In the genomic region with DNA sequence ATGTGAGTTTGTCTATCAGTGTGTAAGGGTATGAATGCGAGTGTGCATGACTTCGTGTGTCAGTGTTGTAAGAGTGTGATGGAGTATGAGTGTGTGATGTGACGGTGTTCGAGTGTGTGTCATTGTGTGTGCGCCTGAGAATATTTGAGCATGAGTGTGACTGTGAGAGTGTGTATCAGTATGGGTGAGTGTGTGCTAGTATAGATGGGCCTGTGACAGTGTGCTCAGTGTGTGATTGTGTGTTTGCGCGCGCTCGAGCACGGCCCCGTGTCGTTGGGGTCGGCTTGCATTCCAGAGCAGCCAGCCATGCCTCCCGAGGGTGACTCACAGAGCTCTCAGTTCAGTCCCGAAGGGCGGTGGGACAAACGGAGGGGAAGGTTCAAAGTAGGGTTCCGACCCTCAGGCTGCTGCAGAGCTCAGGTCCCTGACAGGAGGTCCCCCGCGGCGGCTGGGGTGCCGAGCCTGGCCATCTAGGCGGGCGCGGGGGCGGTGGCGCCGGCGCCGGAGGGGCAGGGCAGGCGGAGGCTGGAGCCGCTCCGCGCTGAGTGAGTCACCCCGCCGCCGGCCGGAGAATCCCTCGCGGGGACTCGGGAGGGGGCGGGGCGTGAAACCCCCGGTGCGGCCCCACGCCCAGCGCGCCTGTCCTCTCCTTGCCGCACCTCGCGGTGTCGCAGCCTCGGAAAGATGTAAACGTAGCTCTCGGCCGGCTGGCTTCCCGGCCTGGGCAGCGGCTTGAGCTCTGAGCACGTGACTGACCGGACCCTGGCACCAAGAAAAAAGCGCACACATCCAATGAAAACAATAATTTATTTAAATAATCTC, we compare ENCODE assay signal across 8 cellular contexts. TPM values are rescaled to one million over a fixed set of nuclear protein-coding genes. Genes with fewer than 3 reads are reported as not detected.
DNase-seq lines count a peak whose midpoint lies in the region; ATAC-seq, FAIRE-seq and TF ChIP-seq lines count a peak whose summit lies in the region.

No MANE protein-coding gene starts in this region.

- TF ChIP-seq RAD21 in HepG2 (CRISPR knock-in tag; IDR thresholded peaks at IDR 0.05): 0 out of 2 replicates have a peak, but pooled peaks have one; percentile 34

- peaks cover 34% of the 10 kb centered on the region for H3K4me1 Mint-ChIP-seq in MCF 10A (ENCODE audit: insufficient read depth, unreplicated experiment)

- H3K27ac ChIP-seq in HepG2 (ENCODE audit: extremely low read length, insufficient read depth, low read length) (no peak overlapping the region), aorta (ENCODE audit: low read depth in 1 of 2, low read length in 2 of 2) (no peak overlapping the region)

- BruUV-seq in MCF 10A (replicated peaks; lab: Mats Ljungman, UMichigan) (no TSS peak), HepG2 (replicated peaks; lab: Mats Ljungman, UMichigan) (no TSS peak)

- CTCF ChIA-PET in MCF 10A (lab: Yijun Ruan, JAX): interaction anchor here (0.6 to 1.0 kb wide), 5 partner anchors 12 to 287 kb away, joined by 3 to 4 read pairs (median 3); no protein-coding TSS in a partner anchor
- CTCF ChIA-PET in HepG2 (lab: Yijun Ruan, JAX; ENCODE audit: low intra/inter-chr PET ratio, low total read pairs): no interaction called here

- H2AFZ ChIP-seq in HepG2 (ENCODE audit: low read length): no peak overlapping the region

- intact Hi-C loops in MCF 10A (cut with micrococcal nuclease) (no loop called here), HepG2 (cut with micrococcal nuclease; ENCODE audit: unreplicated experiment) (no loop called here), aorta (cut with DNase I) (no loop called here)

- in situ Hi-C loops in HepG2 (cut with HindIII; ENCODE audit: extremely low pct_ligation_motif_present, low pct_unique_long_range_greater_than_20kb): no loop called here

- no peaks in the 10 kb centered on the region; the same call in 1 of the 2 replicates for H4K20me1 ChIP-seq in HepG2 (ENCODE audit: insufficient read depth, low read length)

- H3K4me3 ChIP-seq in HepG2 (replicated peaks in 1 of 3; ENCODE audit: insufficient read depth in 1 of 3, low read depth in 2 of 3, low read length in 3 of 3) (peak overlapping the region; percentile 47 to 70 (median 49)), aorta (ENCODE audit: low read length in 2 of 2) (peak overlapping the region in 1 of 2 donors; percentile 21)

- H3K9ac ChIP-seq in HepG2 (ENCODE audit: insufficient read depth, low read depth, low read length): peak overlapping the region; percentile 29

- DNase-seq in SIG-M5 treated with dmso at 0.1 percent for 504 hours (lab: John Stamatoyannopoulos, UW; ENCODE audit: unreplicated experiment) (peak; percentile 59), SIG-M5 (lab: John Stamatoyannopoulos, UW) (no peak), NCI-H460 (ENCODE audit: extremely low read depth, low read depth) (peak; percentile 80), MCF 10A (ENCODE audit: unreplicated experiment) (peak; percentile 77), HepG2 (ENCODE audit: low spot score) (peak; percentile 84), aorta (peak in 1 of 2 donors; percentile 91), NCI-H2171 (lab: John Stamatoyannopoulos, UW) (no peak)

- H3K36me3 ChIP-seq in HepG2 (replicated peaks in 1 of 2; ENCODE audit: control insufficient read depth in 1 of 2, insufficient read depth in 2 of 2, low read length in 2 of 2) (no peaks in the 10 kb centered on the region), aorta (ENCODE audit: control insufficient read depth in 1 of 2, insufficient read depth in 2 of 2, low read length in 1 of 2) (no peaks in the 10 kb centered on the region)

- no peaks in the 10 kb centered on the region for H3K36me3 Mint-ChIP-seq in MCF 10A (ENCODE audit: insufficient read depth, unreplicated experiment)

- POLR2A ChIA-PET in MCF 10A (lab: Yijun Ruan, JAX) (interaction anchor here (0.5 to 5.6 kb wide), 21 partner anchors 13 to 412 kb away, joined by 3 to 55 read pairs (median 3); a partner anchor contains a TSS), HepG2 (lab: Yijun Ruan, JAX) (interaction anchor here (0.6 to 2.0 kb wide), 10 partner anchors 10 to 411 kb away, joined by 3 to 16 read pairs (median 4); a partner anchor contains a TSS)

- H3K4me2 ChIP-seq in HepG2 (ENCODE audit: low read depth, low read length): peak overlapping the region; percentile 99

- 7% methylated on average over 39 of the region's 61 CpGs for WGBS in HepG2 (ENCODE audit: low lambda C conversion rate)
- 10 to 14% methylated on average over 44 to 61 of the region's 61 CpGs for WGBS in aorta, 2 donors

- H3K27me3 ChIP-seq in HepG2 (ENCODE audit: control insufficient read depth in 1 of 2, insufficient read depth in 2 of 2, low read length in 2 of 2): peaks cover 20 to 64% of the 10 kb centered on the region in 2 experiments
- H3K27me3 ChIP-seq in aorta (ENCODE audit: control insufficient read depth in 1 of 2, insufficient read depth in 2 of 2, low read length in 1 of 2): peaks cover 0 to 3% of the 10 kb centered on the region in 2 donors

- FAIRE-seq in HepG2 (lab: Jason Lieb, UNC): no peak

- H3K4me3 Mint-ChIP-seq in MCF 10A (ENCODE audit: unreplicated experiment): peak overlapping the region; percentile 26

- no peaks in the 10 kb centered on the region for H3K9me3 Mint-ChIP-seq in MCF 10A (ENCODE audit: unreplicated experiment)

- H3K4me1 ChIP-seq in HepG2 (ENCODE audit: insufficient read depth, low read length) (peaks cover 76% of the 10 kb centered on the region), aorta (ENCODE audit: control insufficient read depth in 1 of 2, insufficient read depth in 2 of 2, low read length in 2 of 2) (no peaks in the 10 kb centered on the region)

- H3K9me3 ChIP-seq in HepG2 (ENCODE audit: low read length): no peaks in the 10 kb centered on the region
- H3K9me3 ChIP-seq in aorta (ENCODE audit: control insufficient read depth, low read length): no peaks in the 10 kb centered on the region

- H3K79me2 ChIP-seq in HepG2 (ENCODE audit: insufficient read depth, low read length): no peaks in the 10 kb centered on the region

- no peak overlapping the region for H3K27ac Mint-ChIP-seq in MCF 10A (ENCODE audit: low read depth, unreplicated experiment)

- H3K27me3 Mint-ChIP-seq in MCF 10A (ENCODE audit: insufficient read depth, unreplicated experiment): no peaks in the 10 kb centered on the region

- TF ChIP-seq CTCF in MCF 10A (IDR thresholded peaks at IDR 0.05; ENCODE audit: unreplicated experiment): no peak
- TF ChIP-seq CTCF in HepG2 (CRISPR knock-in tag; IDR thresholded peaks at IDR 0.05): peak; percentile 3; the same call in 1 of the 2 replicates

- ATAC-seq in HepG2 (peak; percentile 12), aorta (ENCODE audit: low FRiP score) (peak; percentile 50), HG03442 (IDR thresholded peaks at IDR 0.05; ENCODE audit: unreplicated experiment) (no peak)

- TF ChIP-seq EP300 in HepG2 (IDR thresholded peaks at IDR 0.05; ENCODE audit: low read depth in 2 of 2, low read length in 2 of 2): no peak
- TF ChIP-seq EP300 in HepG2 (CRISPR knock-in tag; IDR thresholded peaks at IDR 0.05; ENCODE audit: borderline replicate concordance): no peak

- no peak for TF ChIP-seq POLR2A in HepG2 (IDR thresholded peaks at IDR 0.05; ENCODE audit: insufficient read depth in 1 of 2, low read depth in 2 of 2, low read length in 2 of 2)

RNA-seq across cellular contexts. Expression of a gene that starts 3.8 kb away (rescaled TPM):
- 1.0 and 1.9 TPM in 2 replicates for total RNA-seq in NCI-H460 (2014; rRNA removed; shearing (Covaris generic))
- 0.39 and 0.70 TPM in 2 replicates for polyA plus RNA-seq in NCI-H460 (2014; cell fraction: nucleus; rRNA removed)
- total RNA-seq in MCF 10A (2022) (1.1 and 1.9 TPM in 2 replicates), HepG2 (2016; rRNA removed; fragmentation: Illumina TruSeq; extraction: Trizol) (0.15 TPM in 1 of 2 replicates, not detected in the other), aorta (not detected)
- total RNA-seq in HepG2 (2016; cell fraction: cytosol; rRNA removed; fragmentation: Illumina TruSeq; extraction: Trizol; ENCODE audit: low read depth): 0.09 TPM in 1 of 2 replicates, not detected in the other
- 0.09 TPM in 1 of 2 replicates, not detected in the other for total RNA-seq in HepG2 (2016; cell fraction: insoluble cytoplasmic fraction; rRNA removed; fragmentation: Illumina TruSeq; extraction: Trizol)
- total RNA-seq in HepG2 (2016; cell fraction: membrane; rRNA removed; fragmentation: Illumina TruSeq; extraction: Trizol): 0.06 and 0.17 TPM in 2 replicates
- total RNA-seq in HepG2 (2016; cell fraction: nucleus; rRNA removed; fragmentation: Illumina TruSeq; extraction: Trizol): not detected in 2 replicates
- polyA plus RNA-seq in HepG2 (2011; rRNA removed) (0.07 TPM in 2 replicates), aorta (under 1 TPM in 1 of 2 donors, not detected in 1; 0.50 TPM)
- polyA plus RNA-seq in HepG2 (2011; cell fraction: cytosol; rRNA removed): 0.04 and 0.05 TPM in 2 replicates
- polyA plus RNA-seq in HepG2 (2011; cell fraction: nucleus; rRNA removed): 0.29 and 0.59 TPM in 2 replicates
- 0.17 and 0.25 TPM in 2 replicates for polyA plus RNA-seq in HepG2 (2012)
- polyA plus RNA-seq in HepG2 (2016; cell fraction: cytosol; fragmentation: Illumina TruSeq; extraction: Trizol; ENCODE audit: low read depth): 0.07 and 0.12 TPM in 2 replicates
- polyA plus RNA-seq in HepG2 (2016; cell fraction: insoluble cytoplasmic fraction; fragmentation: Illumina TruSeq; extraction: Trizol; ENCODE audit: low read depth): 0.25 and 0.37 TPM in 2 replicates
- 0.21 and 0.24 TPM in 2 replicates for polyA plus RNA-seq in HepG2 (2016; cell fraction: membrane; fragmentation: Illumina TruSeq; extraction: Trizol; ENCODE audit: low read depth)
- polyA plus RNA-seq in HepG2 (2016; cell fraction: nucleus; fragmentation: Illumina TruSeq; extraction: Trizol; ENCODE audit: insufficient read depth, low read depth): 0.36 and 0.59 TPM in 2 replicates
- 0.07 and 0.10 TPM in 2 replicates for polyA minus RNA-seq in HepG2 (2011; rRNA and poly(A)+ RNA removed; ENCODE audit: low replicate concordance)
- polyA minus RNA-seq in HepG2 (2011; cell fraction: cytosol; rRNA and poly(A)+ RNA removed): 0.20 and 0.44 TPM in 2 replicates
- polyA minus RNA-seq in HepG2 (2011; cell fraction: nucleus; rRNA and poly(A)+ RNA removed): not detected in 2 replicates

RNA-seq across cellular contexts. Expression of a gene that starts 13.6 kb away (rescaled TPM):
- 3.8 and 6.7 TPM in 2 replicates for total RNA-seq in NCI-H460 (2014; rRNA removed; shearing (Covaris generic))
- 4.5 and 6.9 TPM in 2 replicates for polyA plus RNA-seq in NCI-H460 (2014; cell fraction: nucleus; rRNA removed)
- total RNA-seq in MCF 10A (2022): 0.77 and 0.81 TPM in 2 replicates
- 0.18 TPM in 1 of 2 replicates, not detected in the other for total RNA-seq in HepG2 (2016; rRNA removed; fragmentation: Illumina TruSeq; extraction: Trizol)
- total RNA-seq in HepG2 (2016; cell fraction: cytosol; rRNA removed; fragmentation: Illumina TruSeq; extraction: Trizol; ENCODE audit: low read depth): not detected in 2 replicates
- 0.13 and 0.52 TPM in 2 replicates for total RNA-seq in HepG2 (2016; cell fraction: insoluble cytoplasmic fraction; rRNA removed; fragmentation: Illumina TruSeq; extraction: Trizol)
- 0.09 TPM in 1 of 2 replicates, not detected in the other for total RNA-seq in HepG2 (2016; cell fraction: membrane; rRNA removed; fragmentation: Illumina TruSeq; extraction: Trizol)
- 0.25 and 0.37 TPM in 2 replicates for total RNA-seq in HepG2 (2016; cell fraction: nucleus; rRNA removed; fragmentation: Illumina TruSeq; extraction: Trizol)
- 0.69 and 0.86 TPM in 2 replicates for polyA plus RNA-seq in HepG2 (2011; rRNA removed)
- polyA plus RNA-seq in HepG2 (2011; cell fraction: cytosol; rRNA removed): 0.40 and 0.47 TPM in 2 replicates
- polyA plus RNA-seq in HepG2 (2011; cell fraction: nucleus; rRNA removed): 3.0 and 3.7 TPM in 2 replicates
- 0.32 and 0.51 TPM in 2 replicates for polyA plus RNA-seq in HepG2 (2012)
- 0.19 TPM in 1 of 2 replicates, not detected in the other for polyA plus RNA-seq in HepG2 (2016; cell fraction: cytosol; fragmentation: Illumina TruSeq; extraction: Trizol; ENCODE audit: low read depth)
- 0.27 and 0.41 TPM in 2 replicates for polyA plus RNA-seq in HepG2 (2016; cell fraction: insoluble cytoplasmic fraction; fragmentation: Illumina TruSeq; extraction: Trizol; ENCODE audit: low read depth)
- polyA plus RNA-seq in HepG2 (2016; cell fraction: membrane; fragmentation: Illumina TruSeq; extraction: Trizol; ENCODE audit: low read depth): 0.09 and 0.16 TPM in 2 replicates
- 0.94 TPM in 1 of 2 replicates, not detected in the other for polyA plus RNA-seq in HepG2 (2016; cell fraction: nucleus; fragmentation: Illumina TruSeq; extraction: Trizol; ENCODE audit: insufficient read depth, low read depth)
- polyA minus RNA-seq in HepG2 (2011; rRNA and poly(A)+ RNA removed; ENCODE audit: low replicate concordance): 0.89 and 1.8 TPM in 2 replicates
- 0.40 and 1.1 TPM in 2 replicates for polyA minus RNA-seq in HepG2 (2011; cell fraction: cytosol; rRNA and poly(A)+ RNA removed)
- 1.8 and 2.2 TPM in 2 replicates for polyA minus RNA-seq in HepG2 (2011; cell fraction: nucleus; rRNA and poly(A)+ RNA removed)
- total RNA-seq in aorta: under 1 TPM in 1 of 2 donors, not detected in 1; 0.51 TPM
- under 1 TPM; 0.18 to 0.38 TPM for polyA plus RNA-seq in aorta

Comparison
In these comparisons a context has a peak if more than half of its experiments do, and no peak if none do; other contexts are left out.
1. DNase-seq: peak in SIG-M5 treated with dmso at 0.1 percent for 504 hours (single experiment), NCI-H460 (single experiment), MCF 10A (single experiment) and HepG2 (single experiment); none in SIG-M5 (single experiment) and NCI-H2171 (single experiment).